Comparison of ENCODE assay signal across 8 cellular contexts in genomic region chrX:13398073-13398823, GRCh38.
DNase-seq lines count a peak whose midpoint lies in the region; TF ChIP-seq lines count a peak whose summit lies in the region.

No MANE protein-coding gene starts in this region.

- H3K9me3 ChIP-seq in tibial artery = no peaks in the 10 kb centered on the region

- H3K27me3 ChIP-seq in kidney epithelial cell (ENCODE audit: control insufficient read depth, insufficient read depth, low read length) = no peaks in the 10 kb centered on the region
- no peaks in the 10 kb centered on the region for H3K27me3 ChIP-seq in tibial artery

- no peak overlapping the region for H3K4me3 ChIP-seq in kidney epithelial cell (ENCODE audit: low read depth, low read length)
- no peak overlapping the region for H3K4me3 ChIP-seq in tibial artery

- H3K27ac ChIP-seq in tibial artery = peak overlapping the region; percentile 33 to 35

- H3K36me3 ChIP-seq in kidney epithelial cell (ENCODE audit: control insufficient read depth, insufficient read depth, low read length) (no peaks in the 10 kb centered on the region), tibial artery (no peaks in the 10 kb centered on the region)

- DNase-seq in activated CD4-positive, alpha-beta T cell treated with anti-CD3 and anti-CD28 coated beads, Interleukin-2, amount 50 U/mL, for 48 hours = peak; percentile 24 to 27
- no peak for DNase-seq in activated CD4-positive, alpha-beta T cell treated with anti-CD3 and anti-CD28 coated beads for 4 hours
- DNase-seq in amniotic stem cell (lab: John Stamatoyannopoulos, UW) (peak; percentile 95), kidney epithelial cell (ENCODE audit: low read depth) (peak; percentile 99), tibial artery (peak; percentile 54 to 74), NCI-H774 (lab: John Stamatoyannopoulos, UW) (no peak), NCI-H526 (lab: John Stamatoyannopoulos, UW) (no peak), ecto neural progenitor cell (ENCODE audit: low spot score) (no peak)

- TF ChIP-seq CTCF in kidney epithelial cell (IDR thresholded peaks at IDR 0.05; ENCODE audit: insufficient read depth, low read length, poor library complexity, severe bottlenecking) (no peak), tibial artery (IDR thresholded peaks at IDR 0.05) (no peak)

- H3K4me1 ChIP-seq in tibial artery = peaks cover 0 to 25% (median 1%) of the 10 kb centered on the region in 4 donors

- intact Hi-C loops in tibial artery (cut with DNase I; ENCODE audit: low total_unique reads) = no loop called here

Comparison
In these comparisons a context has a peak if more than half of its experiments do, and no peak if none do; other contexts are left out.
1. DNase-seq: peak in activated CD4-positive, alpha-beta T cell treated with anti-CD3 and anti-CD28 coated beads, Interleukin-2, amount 50 U/mL, for 48 hours (2 of 2), amniotic stem cell (single experiment), kidney epithelial cell (single experiment) and tibial artery (2 of 2); none in activated CD4-positive, alpha-beta T cell treated with anti-CD3 and anti-CD28 coated beads for 4 hours (0 of 2), NCI-H774 (single experiment), NCI-H526 (0 of 2) and ecto neural progenitor cell (single experiment).